Comparison of ENCODE assay signal across 37 cellular contexts in genomic region chr1:153035211-153035610, GRCh38. TPM values are rescaled to one million over a fixed set of nuclear protein-coding genes. Genes with fewer than 3 reads are reported as not detected.
"Had no signal": no experiment of that assay in that cellular context is flagged by ENCODE, and none has a peak within 500 bp of the region (broad histone marks: within the 10 kb centered on the region; RNA-seq: fewer than 3 reads in every experiment).

No MANE protein-coding gene starts in this region.

- H3K4me3 Mint-ChIP-seq: activated B cell treated with CpG ODN at 0.5 μM for 24 hours; activated CD8-positive, alpha-beta T cell treated with anti-CD3 and anti-CD28 coated beads for 36 hours; activated naive CD4-positive, alpha-beta T cell treated with anti-CD3 and anti-CD28 coated beads, Interleukin-2, amount 10 ng/mL, durations not matched to agents 7 days and 5 days; activated naive CD8-positive, alpha-beta T cell treated with anti-CD3 and anti-CD28 coated beads, Interleukin-2, amount 10 ng/mL, durations not matched to agents 7 days and 5 days; activated T-helper 1 cell treated with anti-CD3 and anti-CD28 coated beads, Interleukin-12 subunit alpha, Interleukin-12 subunit beta, Interleukin-2, Interleukin-4 antibody, amounts not matched to agents 30 ng/mL and 10 ng/mL and 1 ng/mL, durations not matched to agents 14 hours and 24 hours and 36 hours; brain; effector memory CD8-positive, alpha-beta T cell; T-helper 17 cell; T-helper 2 cell treated with Interferon-gamma antibody and Interleukin-4, amounts not matched to agents 5 μg/mL and 100 μg/mL, for 36 hours had no signal

- H3K27me3 Mint-ChIP-seq: activated naive CD4-positive, alpha-beta T cell treated with anti-CD3 and anti-CD28 coated beads, Interleukin-2, amount 10 ng/mL, durations not matched to agents 7 days and 5 days had no signal

- H3K27me3 ChIP-seq: ascending aorta, esophagus muscularis mucosa, gastroesophageal sphincter had no signal

- H3K36me3 ChIP-seq: ascending aorta, esophagus muscularis mucosa, gastroesophageal sphincter, heart right ventricle, WERI-Rb-1 had no signal

- ATAC-seq: activated CD4-positive, CD25-positive, alpha-beta regulatory T cell treated with anti-CD3 and anti-CD28 coated beads, Interleukin-2, amount 50 U/mL, for 24 hours; activated CD8-positive, alpha-beta T cell treated with anti-CD3 and anti-CD28 coated beads for 36 hours; activated naive CD4-positive, alpha-beta T cell treated with anti-CD3 and anti-CD28 coated beads, Interleukin-2, amount 50 U/mL, for 72 hours; effector memory CD8-positive, alpha-beta T cell; gastroesophageal sphincter; heart right ventricle; T-helper 17 cell had no signal

- H3K36me3 Mint-ChIP-seq: activated naive CD4-positive, alpha-beta T cell treated with anti-CD3 and anti-CD28 coated beads, Interleukin-2, amount 10 ng/mL, durations not matched to agents 7 days and 5 days; activated naive CD4-positive, alpha-beta T cell treated with anti-CD3 and anti-CD28 coated beads, Interleukin-2, amount 50 U/mL, for 72 hours; activated naive CD8-positive, alpha-beta T cell treated with anti-CD3 and anti-CD28 coated beads, Interleukin-2, amount 10 ng/mL, durations not matched to agents 7 days and 5 days; brain had no signal

- FAIRE-seq: colon, endometrium, endothelial cell of umbilical vein had no signal

- H3K9me3 ChIP-seq: ascending aorta, esophagus muscularis mucosa, gastroesophageal sphincter had no signal

- DNase-seq: activated B cell treated with CpG ODN at 0.5 μM for 24 hours; activated CD4-positive, alpha-beta T cell treated with anti-CD3 and anti-CD28 coated beads for 48 hours; activated CD4-positive, alpha-beta T cell treated with anti-CD3 and anti-CD28 coated beads, Interleukin-2, amount 50 U/mL, for 1 hour; activated CD4-positive, alpha-beta T cell treated with anti-CD3 and anti-CD28 coated beads, Interleukin-2, amount 50 U/mL, for 48 hours; activated CD8-positive, alpha-beta memory T cell treated with anti-CD3 and anti-CD28 coated beads for 24 hours; activated CD8-positive, alpha-beta T cell treated with anti-CD3 and anti-CD28 coated beads for 36 hours; activated gamma-delta T cell; activated naive CD4-positive, alpha-beta T cell; activated naive CD4-positive, alpha-beta T cell treated with anti-CD3 and anti-CD28 coated beads, Interleukin-2, amount 10 ng/mL, durations not matched to agents 7 days and 5 days; activated naive CD8-positive, alpha-beta T cell treated with anti-CD3 and anti-CD28 coated beads, Interleukin-2, amount 10 ng/mL, durations not matched to agents 7 days and 5 days; activated T-cell treated with anti-CD3 and anti-CD28 coated beads, Interleukin-2, amount 50 U/mL, for 48 hours; caudate nucleus; cortex of kidney; dermis blood vessel endothelial cell; effector CD4-positive, alpha-beta T cell; effector memory CD8-positive, alpha-beta T cell; erythroblast; foreskin melanocyte; heart right ventricle; T-helper 1 cell; T-helper 17 cell; T1000; WERI-Rb-1 had no signal

- H3K27ac ChIP-seq: ascending aorta, esophagus muscularis mucosa, gastroesophageal sphincter, heart right ventricle, WERI-Rb-1 had no signal

- H3K9me3 Mint-ChIP-seq: activated B cell treated with CpG ODN at 0.5 μM for 24 hours; activated CD8-positive, alpha-beta T cell treated with anti-CD3 and anti-CD28 coated beads for 36 hours; activated naive CD4-positive, alpha-beta T cell treated with anti-CD3 and anti-CD28 coated beads, Interleukin-2, amount 10 ng/mL, durations not matched to agents 7 days and 5 days; activated naive CD4-positive, alpha-beta T cell treated with anti-CD3 and anti-CD28 coated beads, Interleukin-2, amount 50 U/mL, for 72 hours; activated naive CD8-positive, alpha-beta T cell treated with anti-CD3 and anti-CD28 coated beads, Interleukin-2, amount 10 ng/mL, durations not matched to agents 7 days and 5 days; activated T-helper 1 cell treated with anti-CD3 and anti-CD28 coated beads, Interleukin-12 subunit alpha, Interleukin-12 subunit beta, Interleukin-2, Interleukin-4 antibody, amounts not matched to agents 30 ng/mL and 10 ng/mL and 1 ng/mL, durations not matched to agents 14 hours and 24 hours and 36 hours; activated T-helper 2 cell treated with anti-CD3 and anti-CD28 coated beads, Interferon-gamma antibody, Interleukin-2, Interleukin-4, amounts not matched to agents 10 μg/mL and 5 μg/mL and 100 μg/mL, durations not matched to agents 14 hours and 24 hours and 36 hours; effector memory CD8-positive, alpha-beta T cell; T-helper 2 cell treated with Interferon-gamma antibody and Interleukin-4, amounts not matched to agents 5 μg/mL and 100 μg/mL, for 36 hours had no signal

- H3K4me3 ChIP-seq: ascending aorta, esophagus muscularis mucosa, gastroesophageal sphincter, heart right ventricle had no signal

- H3K4me1 ChIP-seq: ascending aorta, esophagus muscularis mucosa, gastroesophageal sphincter, heart right ventricle had no signal

- H3K4me1 Mint-ChIP-seq: activated B cell treated with CpG ODN at 0.5 μM for 24 hours; activated naive CD4-positive, alpha-beta T cell treated with anti-CD3 and anti-CD28 coated beads, Interleukin-2, amount 10 ng/mL, durations not matched to agents 7 days and 5 days; activated naive CD8-positive, alpha-beta T cell treated with anti-CD3 and anti-CD28 coated beads, Interleukin-2, amount 10 ng/mL, durations not matched to agents 7 days and 5 days; brain; T-helper 17 cell had no signal

- H3K27ac Mint-ChIP-seq: activated B cell treated with CpG ODN at 0.5 μM for 24 hours; activated CD8-positive, alpha-beta T cell treated with anti-CD3 and anti-CD28 coated beads for 36 hours; activated naive CD4-positive, alpha-beta T cell treated with anti-CD3 and anti-CD28 coated beads, Interleukin-2, amount 10 ng/mL, durations not matched to agents 7 days and 5 days; activated naive CD4-positive, alpha-beta T cell treated with anti-CD3 and anti-CD28 coated beads, Interleukin-2, amount 50 U/mL, for 72 hours; activated naive CD8-positive, alpha-beta T cell treated with anti-CD3 and anti-CD28 coated beads, Interleukin-2, amount 10 ng/mL, durations not matched to agents 7 days and 5 days; activated T-helper 1 cell treated with anti-CD3 and anti-CD28 coated beads, Interleukin-12 subunit alpha, Interleukin-12 subunit beta, Interleukin-2, Interleukin-4 antibody, amounts not matched to agents 30 ng/mL and 10 ng/mL and 1 ng/mL, durations not matched to agents 14 hours and 24 hours and 36 hours; activated T-helper 2 cell treated with anti-CD3 and anti-CD28 coated beads, Interferon-gamma antibody, Interleukin-2, Interleukin-4, amounts not matched to agents 10 μg/mL and 5 μg/mL and 100 μg/mL, durations not matched to agents 14 hours and 24 hours and 36 hours; brain; effector memory CD8-positive, alpha-beta T cell; T-helper 17 cell; T-helper 2 cell treated with Interferon-gamma antibody and Interleukin-4, amounts not matched to agents 5 μg/mL and 100 μg/mL, for 36 hours had no signal

RNA-seq across cellular contexts. Expression of gene SPRR1B, which starts 4.2 kb away (rescaled TPM):
- total RNA-seq: activated B cell treated with CpG ODN at 0.5 μM for 24 hours; activated CD8-positive, alpha-beta T cell treated with anti-CD3 and anti-CD28 coated beads for 36 hours; activated naive CD4-positive, alpha-beta T cell treated with anti-CD3 and anti-CD28 coated beads, Interleukin-2, amount 50 U/mL, for 72 hours; activated naive CD8-positive, alpha-beta T cell treated with anti-CD3 and anti-CD28 coated beads, Interleukin-2, amount 10 ng/mL, durations not matched to agents 7 days and 5 days; activated T-helper 1 cell treated with anti-CD3 and anti-CD28 coated beads, Interleukin-12 subunit alpha, Interleukin-12 subunit beta, Interleukin-2, Interleukin-4 antibody, amounts not matched to agents 30 ng/mL and 10 ng/mL and 1 ng/mL, durations not matched to agents 14 hours and 24 hours and 36 hours; activated T-helper 2 cell treated with anti-CD3 and anti-CD28 coated beads, Interferon-gamma antibody, Interleukin-2, Interleukin-4, amounts not matched to agents 10 μg/mL and 5 μg/mL and 100 μg/mL, durations not matched to agents 14 hours and 24 hours and 36 hours; ascending aorta; chondrocyte; dermis blood vessel endothelial cell; endothelial cell of umbilical vein; esophagus muscularis mucosa; glomerular endothelial cell; heart right ventricle; T-helper 17 cell had no signal
- polyA plus RNA-seq: endothelial cell of umbilical vein had no signal

RNA-seq across cellular contexts. Expression of gene SPRR2D, which starts 5.7 kb away (rescaled TPM):
- total RNA-seq: activated B cell treated with CpG ODN at 0.5 μM for 24 hours; activated CD8-positive, alpha-beta T cell treated with anti-CD3 and anti-CD28 coated beads for 36 hours; activated naive CD4-positive, alpha-beta T cell treated with anti-CD3 and anti-CD28 coated beads, Interleukin-2, amount 50 U/mL, for 72 hours; activated naive CD8-positive, alpha-beta T cell treated with anti-CD3 and anti-CD28 coated beads, Interleukin-2, amount 10 ng/mL, durations not matched to agents 7 days and 5 days; activated T-helper 1 cell treated with anti-CD3 and anti-CD28 coated beads, Interleukin-12 subunit alpha, Interleukin-12 subunit beta, Interleukin-2, Interleukin-4 antibody, amounts not matched to agents 30 ng/mL and 10 ng/mL and 1 ng/mL, durations not matched to agents 14 hours and 24 hours and 36 hours; activated T-helper 2 cell treated with anti-CD3 and anti-CD28 coated beads, Interferon-gamma antibody, Interleukin-2, Interleukin-4, amounts not matched to agents 10 μg/mL and 5 μg/mL and 100 μg/mL, durations not matched to agents 14 hours and 24 hours and 36 hours; ascending aorta; chondrocyte; dermis blood vessel endothelial cell; endothelial cell of umbilical vein; glomerular endothelial cell; heart right ventricle; T-helper 17 cell had no signal
- polyA plus RNA-seq: endothelial cell of umbilical vein had no signal

RNA-seq across cellular contexts. Expression of gene SPRR2A, which starts 22.1 kb away (rescaled TPM):
- total RNA-seq: activated B cell treated with CpG ODN at 0.5 μM for 24 hours; activated CD8-positive, alpha-beta T cell treated with anti-CD3 and anti-CD28 coated beads for 36 hours; activated naive CD4-positive, alpha-beta T cell treated with anti-CD3 and anti-CD28 coated beads, Interleukin-2, amount 50 U/mL, for 72 hours; activated naive CD8-positive, alpha-beta T cell treated with anti-CD3 and anti-CD28 coated beads, Interleukin-2, amount 10 ng/mL, durations not matched to agents 7 days and 5 days; activated T-helper 1 cell treated with anti-CD3 and anti-CD28 coated beads, Interleukin-12 subunit alpha, Interleukin-12 subunit beta, Interleukin-2, Interleukin-4 antibody, amounts not matched to agents 30 ng/mL and 10 ng/mL and 1 ng/mL, durations not matched to agents 14 hours and 24 hours and 36 hours; activated T-helper 2 cell treated with anti-CD3 and anti-CD28 coated beads, Interferon-gamma antibody, Interleukin-2, Interleukin-4, amounts not matched to agents 10 μg/mL and 5 μg/mL and 100 μg/mL, durations not matched to agents 14 hours and 24 hours and 36 hours; ascending aorta; chondrocyte; dermis blood vessel endothelial cell; endothelial cell of umbilical vein; glomerular endothelial cell; heart right ventricle; T-helper 17 cell had no signal
- polyA plus RNA-seq: endothelial cell of umbilical vein had no signal

RNA-seq across cellular contexts. Expression of gene SPRR3, which starts 33.7 kb away (rescaled TPM):
- total RNA-seq: activated B cell treated with CpG ODN at 0.5 μM for 24 hours; activated CD8-positive, alpha-beta T cell treated with anti-CD3 and anti-CD28 coated beads for 36 hours; activated naive CD4-positive, alpha-beta T cell treated with anti-CD3 and anti-CD28 coated beads, Interleukin-2, amount 50 U/mL, for 72 hours; activated naive CD8-positive, alpha-beta T cell treated with anti-CD3 and anti-CD28 coated beads, Interleukin-2, amount 10 ng/mL, durations not matched to agents 7 days and 5 days; activated T-helper 1 cell treated with anti-CD3 and anti-CD28 coated beads, Interleukin-12 subunit alpha, Interleukin-12 subunit beta, Interleukin-2, Interleukin-4 antibody, amounts not matched to agents 30 ng/mL and 10 ng/mL and 1 ng/mL, durations not matched to agents 14 hours and 24 hours and 36 hours; activated T-helper 2 cell treated with anti-CD3 and anti-CD28 coated beads, Interferon-gamma antibody, Interleukin-2, Interleukin-4, amounts not matched to agents 10 μg/mL and 5 μg/mL and 100 μg/mL, durations not matched to agents 14 hours and 24 hours and 36 hours; chondrocyte; dermis blood vessel endothelial cell; endothelial cell of umbilical vein; glomerular endothelial cell; heart right ventricle; T-helper 17 cell had no signal
- polyA plus RNA-seq: endothelial cell of umbilical vein had no signal

RNA-seq across cellular contexts. Expression of gene SPRR2B, which starts 36.2 kb away (rescaled TPM):
- total RNA-seq: activated B cell treated with CpG ODN at 0.5 μM for 24 hours; activated CD8-positive, alpha-beta T cell treated with anti-CD3 and anti-CD28 coated beads for 36 hours; activated naive CD4-positive, alpha-beta T cell treated with anti-CD3 and anti-CD28 coated beads, Interleukin-2, amount 50 U/mL, for 72 hours; activated naive CD8-positive, alpha-beta T cell treated with anti-CD3 and anti-CD28 coated beads, Interleukin-2, amount 10 ng/mL, durations not matched to agents 7 days and 5 days; activated T-helper 1 cell treated with anti-CD3 and anti-CD28 coated beads, Interleukin-12 subunit alpha, Interleukin-12 subunit beta, Interleukin-2, Interleukin-4 antibody, amounts not matched to agents 30 ng/mL and 10 ng/mL and 1 ng/mL, durations not matched to agents 14 hours and 24 hours and 36 hours; activated T-helper 2 cell treated with anti-CD3 and anti-CD28 coated beads, Interferon-gamma antibody, Interleukin-2, Interleukin-4, amounts not matched to agents 10 μg/mL and 5 μg/mL and 100 μg/mL, durations not matched to agents 14 hours and 24 hours and 36 hours; ascending aorta; chondrocyte; dermis blood vessel endothelial cell; endothelial cell of umbilical vein; esophagus muscularis mucosa; gastroesophageal sphincter; glomerular endothelial cell; heart right ventricle; T-helper 17 cell had no signal
- polyA plus RNA-seq: endothelial cell of umbilical vein, heart right ventricle had no signal
